Comparison of ENCODE assay signal across 1 cellular context in the genomic region with DNA sequence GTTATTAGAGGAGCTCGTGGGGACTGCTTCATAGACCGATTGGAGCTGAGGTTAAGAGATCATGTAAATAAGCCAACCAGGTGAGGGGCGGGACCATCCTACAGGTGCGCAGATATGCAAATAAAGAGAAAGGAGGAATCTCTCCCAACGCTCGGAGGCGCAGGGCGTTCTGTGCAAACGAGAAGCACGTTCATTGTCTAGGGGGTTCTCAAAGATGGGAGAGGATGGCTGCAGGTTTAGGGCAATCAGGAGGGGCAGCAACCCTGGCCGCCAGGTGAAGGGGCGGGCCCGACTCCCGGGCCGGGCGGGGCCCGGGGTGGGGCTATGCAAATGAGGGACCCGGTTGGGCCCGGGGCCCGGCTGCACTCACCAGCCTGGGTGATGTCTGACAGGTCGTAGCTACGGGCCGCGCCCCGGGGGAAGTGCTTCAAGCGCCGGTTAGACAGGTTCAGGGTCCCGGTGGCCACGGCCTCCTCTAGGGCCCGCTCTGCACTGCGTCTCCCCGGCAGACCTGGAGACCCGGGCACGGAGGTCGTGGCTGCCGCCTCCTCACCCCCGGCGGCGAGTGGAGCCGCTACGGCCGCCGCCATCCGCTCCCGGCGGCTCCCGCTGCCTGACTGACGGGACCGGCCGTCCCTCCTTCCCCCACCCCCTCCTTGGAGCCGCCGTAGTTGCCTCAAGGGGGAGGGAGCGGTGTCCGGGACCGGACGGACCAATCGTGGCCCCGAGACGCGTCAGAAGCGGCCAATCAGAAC.
A peak's percentile ranks its signal among the peaks of the same experiment; 100 is the strongest.
TF ChIP-seq lines count a peak whose summit lies in the region.

A gene with protein sequence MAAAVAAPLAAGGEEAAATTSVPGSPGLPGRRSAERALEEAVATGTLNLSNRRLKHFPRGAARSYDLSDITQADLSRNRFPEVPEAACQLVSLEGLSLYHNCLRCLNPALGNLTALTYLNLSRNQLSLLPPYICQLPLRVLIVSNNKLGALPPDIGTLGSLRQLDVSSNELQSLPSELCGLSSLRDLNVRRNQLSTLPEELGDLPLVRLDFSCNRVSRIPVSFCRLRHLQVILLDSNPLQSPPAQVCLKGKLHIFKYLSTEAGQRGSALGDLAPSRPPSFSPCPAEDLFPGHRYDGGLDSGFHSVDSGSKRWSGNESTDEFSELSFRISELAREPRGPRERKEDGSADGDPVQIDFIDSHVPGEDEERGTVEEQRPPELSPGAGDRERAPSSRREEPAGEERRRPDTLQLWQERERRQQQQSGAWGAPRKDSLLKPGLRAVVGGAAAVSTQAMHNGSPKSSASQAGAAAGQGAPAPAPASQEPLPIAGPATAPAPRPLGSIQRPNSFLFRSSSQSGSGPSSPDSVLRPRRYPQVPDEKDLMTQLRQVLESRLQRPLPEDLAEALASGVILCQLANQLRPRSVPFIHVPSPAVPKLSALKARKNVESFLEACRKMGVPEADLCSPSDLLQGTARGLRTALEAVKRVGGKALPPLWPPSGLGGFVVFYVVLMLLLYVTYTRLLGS (minus strand): TSS at position 619 of the 755 bp plus-strand sequence. CDS start 29 bp downstream, at position 590.

TF ChIP-seq in K562, 482 proteins besides CTCF, POLR2A, EP300 and RAD21 (continued from another document and continues in another):
- TF ChIP-seq, protein P1, sequence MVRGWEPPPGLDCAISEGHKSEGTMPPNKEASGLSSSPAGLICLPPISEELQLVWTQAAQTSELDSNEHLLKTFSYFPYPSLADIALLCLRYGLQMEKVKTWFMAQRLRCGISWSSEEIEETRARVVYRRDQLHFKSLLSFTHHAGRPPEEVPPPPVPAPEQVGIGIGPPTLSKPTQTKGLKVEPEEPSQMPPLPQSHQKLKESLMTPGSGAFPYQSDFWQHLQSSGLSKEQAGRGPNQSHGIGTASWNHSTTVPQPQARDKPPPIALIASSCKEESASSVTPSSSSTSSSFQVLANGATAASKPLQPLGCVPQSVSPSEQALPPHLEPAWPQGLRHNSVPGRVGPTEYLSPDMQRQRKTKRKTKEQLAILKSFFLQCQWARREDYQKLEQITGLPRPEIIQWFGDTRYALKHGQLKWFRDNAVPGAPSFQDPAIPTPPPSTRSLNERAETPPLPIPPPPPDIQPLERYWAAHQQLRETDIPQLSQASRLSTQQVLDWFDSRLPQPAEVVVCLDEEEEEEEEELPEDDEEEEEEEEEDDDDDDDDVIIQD (CRISPR knock-in tag; IDR thresholded peaks at IDR 0.05) = 0 out of 2 replicates have a peak, but pooled peaks have one; percentile 55
- peak; percentile 95 for TF ChIP-seq TBP (optimal IDR thresholded peaks at IDR 0.05; ENCODE audit: low read depth, low read length)
- TF ChIP-seq ZNF778 (CRISPR knock-in tag; IDR thresholded peaks at IDR 0.05) = no peak
- no peak for TF ChIP-seq NEUROD1 (IDR thresholded peaks at IDR 0.05; ENCODE audit: borderline replicate concordance, low read depth, low read length, partially characterized antibody)
- TF ChIP-seq GTF2E2 (tag; IDR thresholded peaks at IDR 0.05) = no peak; the same call in 1 of the 2 replicates
- TF ChIP-seq MTA2 (IDR thresholded peaks at IDR 0.05; ENCODE audit: low read depth) = peak; percentile 25; the same call in 1 of the 2 replicates
- no peak for TF ChIP-seq HMG20A (CRISPR knock-in tag; conservative IDR thresholded peaks at IDR 0.05)
- TF ChIP-seq, protein P2, sequence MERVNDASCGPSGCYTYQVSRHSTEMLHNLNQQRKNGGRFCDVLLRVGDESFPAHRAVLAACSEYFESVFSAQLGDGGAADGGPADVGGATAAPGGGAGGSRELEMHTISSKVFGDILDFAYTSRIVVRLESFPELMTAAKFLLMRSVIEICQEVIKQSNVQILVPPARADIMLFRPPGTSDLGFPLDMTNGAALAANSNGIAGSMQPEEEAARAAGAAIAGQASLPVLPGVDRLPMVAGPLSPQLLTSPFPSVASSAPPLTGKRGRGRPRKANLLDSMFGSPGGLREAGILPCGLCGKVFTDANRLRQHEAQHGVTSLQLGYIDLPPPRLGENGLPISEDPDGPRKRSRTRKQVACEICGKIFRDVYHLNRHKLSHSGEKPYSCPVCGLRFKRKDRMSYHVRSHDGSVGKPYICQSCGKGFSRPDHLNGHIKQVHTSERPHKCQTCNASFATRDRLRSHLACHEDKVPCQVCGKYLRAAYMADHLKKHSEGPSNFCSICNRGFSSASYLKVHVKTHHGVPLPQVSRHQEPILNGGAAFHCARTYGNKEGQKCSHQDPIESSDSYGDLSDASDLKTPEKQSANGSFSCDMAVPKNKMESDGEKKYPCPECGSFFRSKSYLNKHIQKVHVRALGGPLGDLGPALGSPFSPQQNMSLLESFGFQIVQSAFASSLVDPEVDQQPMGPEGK (CRISPR knock-in tag; IDR thresholded peaks at IDR 0.05; ENCODE audit: borderline replicate concordance) = no peak
- no peak for TF ChIP-seq ZNF311 (CRISPR knock-in tag; IDR thresholded peaks at IDR 0.05)
- TF ChIP-seq NFE2 (IDR thresholded peaks at IDR 0.05; ENCODE audit: low read depth) = no peak
- no peak for TF ChIP-seq ZNF165 (CRISPR knock-in tag; IDR thresholded peaks at IDR 0.05; ENCODE audit: borderline replicate concordance)
- TF ChIP-seq HMG20B (CRISPR knock-in tag; IDR thresholded peaks at IDR 0.05) = no peak
- TF ChIP-seq KDM5B (IDR thresholded peaks at IDR 0.05; ENCODE audit: insufficient replicate concordance, low read depth, low read length) = peak; percentile 95
- TF ChIP-seq, protein P3, sequence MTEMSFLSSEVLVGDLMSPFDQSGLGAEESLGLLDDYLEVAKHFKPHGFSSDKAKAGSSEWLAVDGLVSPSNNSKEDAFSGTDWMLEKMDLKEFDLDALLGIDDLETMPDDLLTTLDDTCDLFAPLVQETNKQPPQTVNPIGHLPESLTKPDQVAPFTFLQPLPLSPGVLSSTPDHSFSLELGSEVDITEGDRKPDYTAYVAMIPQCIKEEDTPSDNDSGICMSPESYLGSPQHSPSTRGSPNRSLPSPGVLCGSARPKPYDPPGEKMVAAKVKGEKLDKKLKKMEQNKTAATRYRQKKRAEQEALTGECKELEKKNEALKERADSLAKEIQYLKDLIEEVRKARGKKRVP (CRISPR knock-in tag; IDR thresholded peaks at IDR 0.05) = 0 out of 2 replicates have a peak, but pooled peaks have one; percentile 37
- no peak for TF ChIP-seq ZNF224 (CRISPR knock-in tag; IDR thresholded peaks at IDR 0.05)
- TF ChIP-seq ZFP36 (IDR thresholded peaks at IDR 0.05; ENCODE audit: low read depth, low read length, partially characterized antibody) = no peak
- peak; percentile 42 to 80 (median 67) for TF ChIP-seq YY1 (IDR thresholded peaks at IDR 0.05; ENCODE audit: borderline replicate concordance in 1 of 3, control insufficient read depth in 1 of 3, extremely low read depth in 1 of 3, insufficient read depth in 3 of 3, insufficient read length in 1 of 3, insufficient replicate concordance in 2 of 3, low read depth in 1 of 3, low read length in 2 of 3)
- no peak for TF ChIP-seq IFI16 (CRISPR knock-in tag; IDR thresholded peaks at IDR 0.05)
- TF ChIP-seq, protein P4, sequence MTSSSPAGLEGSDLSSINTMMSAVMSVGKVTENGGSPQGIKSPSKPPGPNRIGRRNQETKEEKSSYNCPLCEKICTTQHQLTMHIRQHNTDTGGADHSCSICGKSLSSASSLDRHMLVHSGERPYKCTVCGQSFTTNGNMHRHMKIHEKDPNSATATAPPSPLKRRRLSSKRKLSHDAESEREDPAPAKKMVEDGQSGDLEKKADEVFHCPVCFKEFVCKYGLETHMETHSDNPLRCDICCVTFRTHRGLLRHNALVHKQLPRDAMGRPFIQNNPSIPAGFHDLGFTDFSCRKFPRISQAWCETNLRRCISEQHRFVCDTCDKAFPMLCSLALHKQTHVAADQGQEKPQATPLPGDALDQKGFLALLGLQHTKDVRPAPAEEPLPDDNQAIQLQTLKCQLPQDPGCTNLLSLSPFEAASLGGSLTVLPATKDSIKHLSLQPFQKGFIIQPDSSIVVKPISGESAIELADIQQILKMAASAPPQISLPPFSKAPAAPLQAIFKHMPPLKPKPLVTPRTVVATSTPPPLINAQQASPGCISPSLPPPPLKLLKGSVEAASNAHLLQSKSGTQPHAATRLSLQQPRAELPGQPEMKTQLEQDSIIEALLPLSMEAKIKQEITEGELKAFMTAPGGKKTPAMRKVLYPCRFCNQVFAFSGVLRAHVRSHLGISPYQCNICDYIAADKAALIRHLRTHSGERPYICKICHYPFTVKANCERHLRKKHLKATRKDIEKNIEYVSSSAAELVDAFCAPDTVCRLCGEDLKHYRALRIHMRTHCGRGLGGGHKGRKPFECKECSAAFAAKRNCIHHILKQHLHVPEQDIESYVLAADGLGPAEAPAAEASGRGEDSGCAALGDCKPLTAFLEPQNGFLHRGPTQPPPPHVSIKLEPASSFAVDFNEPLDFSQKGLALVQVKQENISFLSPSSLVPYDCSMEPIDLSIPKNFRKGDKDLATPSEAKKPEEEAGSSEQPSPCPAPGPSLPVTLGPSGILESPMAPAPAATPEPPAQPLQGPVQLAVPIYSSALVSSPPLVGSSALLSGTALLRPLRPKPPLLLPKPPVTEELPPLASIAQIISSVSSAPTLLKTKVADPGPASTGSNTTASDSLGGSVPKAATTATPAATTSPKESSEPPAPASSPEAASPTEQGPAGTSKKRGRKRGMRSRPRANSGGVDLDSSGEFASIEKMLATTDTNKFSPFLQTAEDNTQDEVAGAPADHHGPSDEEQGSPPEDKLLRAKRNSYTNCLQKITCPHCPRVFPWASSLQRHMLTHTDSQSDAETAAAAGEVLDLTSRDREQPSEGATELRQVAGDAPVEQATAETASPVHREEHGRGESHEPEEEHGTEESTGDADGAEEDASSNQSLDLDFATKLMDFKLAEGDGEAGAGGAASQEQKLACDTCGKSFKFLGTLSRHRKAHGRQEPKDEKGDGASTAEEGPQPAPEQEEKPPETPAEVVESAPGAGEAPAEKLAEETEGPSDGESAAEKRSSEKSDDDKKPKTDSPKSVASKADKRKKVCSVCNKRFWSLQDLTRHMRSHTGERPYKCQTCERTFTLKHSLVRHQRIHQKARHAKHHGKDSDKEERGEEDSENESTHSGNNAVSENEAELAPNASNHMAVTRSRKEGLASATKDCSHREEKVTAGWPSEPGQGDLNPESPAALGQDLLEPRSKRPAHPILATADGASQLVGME (CRISPR knock-in tag; IDR thresholded peaks at IDR 0.05) = 0 out of 2 replicates have a peak, but pooled peaks have one; percentile 38
- TF ChIP-seq ZNF644 (tag; IDR thresholded peaks at IDR 0.05; ENCODE audit: low read depth) = no peak
- no peak for TF ChIP-seq ETV1 (tag; conservative IDR thresholded peaks at IDR 0.05; ENCODE audit: low read depth)
- TF ChIP-seq, protein P5, sequence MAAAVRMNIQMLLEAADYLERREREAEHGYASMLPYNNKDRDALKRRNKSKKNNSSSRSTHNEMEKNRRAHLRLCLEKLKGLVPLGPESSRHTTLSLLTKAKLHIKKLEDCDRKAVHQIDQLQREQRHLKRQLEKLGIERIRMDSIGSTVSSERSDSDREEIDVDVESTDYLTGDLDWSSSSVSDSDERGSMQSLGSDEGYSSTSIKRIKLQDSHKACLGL (CRISPR knock-in tag; IDR thresholded peaks at IDR 0.05; ENCODE audit: borderline replicate concordance, poor library complexity, severe bottlenecking) = peak; percentile 51
- TF ChIP-seq, protein P6, sequence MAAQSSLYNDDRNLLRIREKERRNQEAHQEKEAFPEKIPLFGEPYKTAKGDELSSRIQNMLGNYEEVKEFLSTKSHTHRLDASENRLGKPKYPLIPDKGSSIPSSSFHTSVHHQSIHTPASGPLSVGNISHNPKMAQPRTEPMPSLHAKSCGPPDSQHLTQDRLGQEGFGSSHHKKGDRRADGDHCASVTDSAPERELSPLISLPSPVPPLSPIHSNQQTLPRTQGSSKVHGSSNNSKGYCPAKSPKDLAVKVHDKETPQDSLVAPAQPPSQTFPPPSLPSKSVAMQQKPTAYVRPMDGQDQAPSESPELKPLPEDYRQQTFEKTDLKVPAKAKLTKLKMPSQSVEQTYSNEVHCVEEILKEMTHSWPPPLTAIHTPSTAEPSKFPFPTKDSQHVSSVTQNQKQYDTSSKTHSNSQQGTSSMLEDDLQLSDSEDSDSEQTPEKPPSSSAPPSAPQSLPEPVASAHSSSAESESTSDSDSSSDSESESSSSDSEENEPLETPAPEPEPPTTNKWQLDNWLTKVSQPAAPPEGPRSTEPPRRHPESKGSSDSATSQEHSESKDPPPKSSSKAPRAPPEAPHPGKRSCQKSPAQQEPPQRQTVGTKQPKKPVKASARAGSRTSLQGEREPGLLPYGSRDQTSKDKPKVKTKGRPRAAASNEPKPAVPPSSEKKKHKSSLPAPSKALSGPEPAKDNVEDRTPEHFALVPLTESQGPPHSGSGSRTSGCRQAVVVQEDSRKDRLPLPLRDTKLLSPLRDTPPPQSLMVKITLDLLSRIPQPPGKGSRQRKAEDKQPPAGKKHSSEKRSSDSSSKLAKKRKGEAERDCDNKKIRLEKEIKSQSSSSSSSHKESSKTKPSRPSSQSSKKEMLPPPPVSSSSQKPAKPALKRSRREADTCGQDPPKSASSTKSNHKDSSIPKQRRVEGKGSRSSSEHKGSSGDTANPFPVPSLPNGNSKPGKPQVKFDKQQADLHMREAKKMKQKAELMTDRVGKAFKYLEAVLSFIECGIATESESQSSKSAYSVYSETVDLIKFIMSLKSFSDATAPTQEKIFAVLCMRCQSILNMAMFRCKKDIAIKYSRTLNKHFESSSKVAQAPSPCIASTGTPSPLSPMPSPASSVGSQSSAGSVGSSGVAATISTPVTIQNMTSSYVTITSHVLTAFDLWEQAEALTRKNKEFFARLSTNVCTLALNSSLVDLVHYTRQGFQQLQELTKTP (IDR thresholded peaks at IDR 0.05; ENCODE audit: low read depth in 1 of 2, partially characterized antibody in 2 of 2) = no peak
- TF ChIP-seq, protein P7, sequence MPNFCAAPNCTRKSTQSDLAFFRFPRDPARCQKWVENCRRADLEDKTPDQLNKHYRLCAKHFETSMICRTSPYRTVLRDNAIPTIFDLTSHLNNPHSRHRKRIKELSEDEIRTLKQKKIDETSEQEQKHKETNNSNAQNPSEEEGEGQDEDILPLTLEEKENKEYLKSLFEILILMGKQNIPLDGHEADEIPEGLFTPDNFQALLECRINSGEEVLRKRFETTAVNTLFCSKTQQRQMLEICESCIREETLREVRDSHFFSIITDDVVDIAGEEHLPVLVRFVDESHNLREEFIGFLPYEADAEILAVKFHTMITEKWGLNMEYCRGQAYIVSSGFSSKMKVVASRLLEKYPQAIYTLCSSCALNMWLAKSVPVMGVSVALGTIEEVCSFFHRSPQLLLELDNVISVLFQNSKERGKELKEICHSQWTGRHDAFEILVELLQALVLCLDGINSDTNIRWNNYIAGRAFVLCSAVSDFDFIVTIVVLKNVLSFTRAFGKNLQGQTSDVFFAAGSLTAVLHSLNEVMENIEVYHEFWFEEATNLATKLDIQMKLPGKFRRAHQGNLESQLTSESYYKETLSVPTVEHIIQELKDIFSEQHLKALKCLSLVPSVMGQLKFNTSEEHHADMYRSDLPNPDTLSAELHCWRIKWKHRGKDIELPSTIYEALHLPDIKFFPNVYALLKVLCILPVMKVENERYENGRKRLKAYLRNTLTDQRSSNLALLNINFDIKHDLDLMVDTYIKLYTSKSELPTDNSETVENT (CRISPR knock-in tag; IDR thresholded peaks at IDR 0.05) = peak; percentile 96
- no peak for TF ChIP-seq HNRNPLL (IDR thresholded peaks at IDR 0.05; ENCODE audit: low read depth, low read length, poor library complexity, severe bottlenecking)
- no peak for TF ChIP-seq BHLHE40 (IDR thresholded peaks at IDR 0.05; ENCODE audit: low read length)
- TF ChIP-seq, protein P8, sequence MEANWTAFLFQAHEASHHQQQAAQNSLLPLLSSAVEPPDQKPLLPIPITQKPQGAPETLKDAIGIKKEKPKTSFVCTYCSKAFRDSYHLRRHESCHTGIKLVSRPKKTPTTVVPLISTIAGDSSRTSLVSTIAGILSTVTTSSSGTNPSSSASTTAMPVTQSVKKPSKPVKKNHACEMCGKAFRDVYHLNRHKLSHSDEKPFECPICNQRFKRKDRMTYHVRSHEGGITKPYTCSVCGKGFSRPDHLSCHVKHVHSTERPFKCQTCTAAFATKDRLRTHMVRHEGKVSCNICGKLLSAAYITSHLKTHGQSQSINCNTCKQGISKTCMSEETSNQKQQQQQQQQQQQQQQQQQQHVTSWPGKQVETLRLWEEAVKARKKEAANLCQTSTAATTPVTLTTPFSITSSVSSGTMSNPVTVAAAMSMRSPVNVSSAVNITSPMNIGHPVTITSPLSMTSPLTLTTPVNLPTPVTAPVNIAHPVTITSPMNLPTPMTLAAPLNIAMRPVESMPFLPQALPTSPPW (CRISPR knock-in tag; IDR thresholded peaks at IDR 0.05) = peak; percentile 99
- TF ChIP-seq ZFX (CRISPR knock-in tag; IDR thresholded peaks at IDR 0.05) = peak; percentile 98
- peak; percentile 95 for TF ChIP-seq ERF (CRISPR knock-in tag; IDR thresholded peaks at IDR 0.05)
- TF ChIP-seq HDAC2 (IDR thresholded peaks at IDR 0.05) = no peak
